Comparison of ENCODE assay signal across 25 cellular contexts in the genomic region with DNA sequence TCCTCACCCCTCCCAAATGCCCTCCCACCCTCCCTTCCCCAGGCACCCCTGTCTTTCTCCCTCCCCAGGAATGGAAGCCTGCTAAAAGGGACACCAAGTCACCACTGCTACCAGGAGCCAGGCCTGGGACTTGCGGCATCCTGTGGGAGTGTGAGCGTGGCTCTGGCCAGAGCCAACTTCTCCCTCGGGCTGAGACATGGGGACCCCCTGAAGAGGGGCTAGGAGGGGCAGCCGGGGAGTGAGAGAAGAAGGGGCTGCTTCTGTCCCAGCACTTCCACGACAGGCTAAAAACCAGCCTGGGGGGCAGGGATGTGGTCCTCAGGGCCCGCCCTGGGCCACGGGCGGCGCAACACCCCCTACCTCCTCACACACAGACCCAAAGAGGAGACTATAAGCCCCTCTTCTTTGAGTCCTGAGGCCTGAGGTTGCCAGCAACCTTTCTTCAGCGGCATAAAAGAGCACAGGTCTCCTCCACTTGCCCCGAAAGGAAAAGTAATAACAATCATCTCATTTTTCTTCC.
DNase-seq lines count a peak whose midpoint lies in the region; ATAC-seq and TF ChIP-seq lines count a peak whose summit lies in the region.
"Had no signal": no experiment of that assay in that cellular context is flagged by ENCODE, and none has a peak within 500 bp of the region (broad histone marks: within the 10 kb centered on the region; RNA-seq: fewer than 3 reads in every experiment).

No MANE protein-coding gene starts in this region.

- intact Hi-C loops in left ventricle myocardium inferior (cut with micrococcal nuclease) (no loop called here), left ventricle myocardium superior (cut with micrococcal nuclease) (no loop called here), colonic mucosa (cut with DNase I) (no loop called here), vagina (cut with DNase I) (no loop called here)

- H3K4me1 ChIP-seq in left ventricle myocardium inferior (peaks cover 93% of the 10 kb centered on the region), colonic mucosa (no peaks in the 10 kb centered on the region), vagina (peaks cover 36% of the 10 kb centered on the region)
- H3K4me1 ChIP-seq: left lung, SJCRH30 had no signal

- no peaks in the 10 kb centered on the region for H3K9me3 Mint-ChIP-seq in nephron progenitor cell
- H3K9me3 Mint-ChIP-seq in stimulated activated naive B cell treated with anti-CD40 and anti-IgM and Interleukin-4, amounts not matched to agents 10 μg/mL and 1 μg/mL and 100 μg/mL, for 72 hours, result no peaks in the 10 kb centered on the region
- H3K9me3 Mint-ChIP-seq: activated naive CD4-positive, alpha-beta T cell treated with anti-CD3 and anti-CD28 coated beads, Interleukin-2, amount 50 U/mL, for 72 hours; activated T-cell treated with anti-CD3 and anti-CD28 coated beads, Interleukin-2, amount 50 U/mL, for 72 hours; CD4-positive, alpha-beta memory T cell; stimulated activated naive CD8-positive, alpha-beta T cell treated with anti-CD3 and anti-CD28 coated beads, Interleukin-15, amount 100 ng/mL, for 72 hours had no signal

- no peaks in the 10 kb centered on the region for H3K9me3 ChIP-seq in left ventricle myocardium inferior (replicated peaks)
- no peaks in the 10 kb centered on the region for H3K9me3 ChIP-seq in colonic mucosa
- H3K9me3 ChIP-seq in vagina, result no peaks in the 10 kb centered on the region
- H3K9me3 ChIP-seq: left lung, SJCRH30, upper lobe of left lung had no signal

- H3K27ac Mint-ChIP-seq in nephron progenitor cell, result peak overlapping the region; percentile 80
- H3K27ac Mint-ChIP-seq in stimulated activated naive B cell treated with anti-CD40 and anti-IgM and Interleukin-4, amounts not matched to agents 10 μg/mL and 1 μg/mL and 100 μg/mL, for 72 hours, result no peak overlapping the region
- H3K27ac Mint-ChIP-seq: activated naive CD4-positive, alpha-beta T cell treated with anti-CD3 and anti-CD28 coated beads, Interleukin-2, amount 50 U/mL, for 72 hours; activated T-cell treated with anti-CD3 and anti-CD28 coated beads, Interleukin-2, amount 50 U/mL, for 72 hours; CD4-positive, alpha-beta memory T cell had no signal

- ATAC-seq in left ventricle myocardium superior (no peak), HG03439 (IDR thresholded peaks at IDR 0.05; ENCODE audit: unreplicated experiment) (no peak)
- no peak for ATAC-seq in stimulated activated naive B cell treated with anti-CD40 and anti-IgM and Interleukin-4, amounts not matched to agents 10 μg/mL and 1 μg/mL and 100 μg/mL, for 72 hours (replicated peaks)
- ATAC-seq: activated naive CD4-positive, alpha-beta T cell treated with anti-CD3 and anti-CD28 coated beads, Interleukin-2, amount 50 U/mL, for 72 hours; activated T-cell treated with anti-CD3 and anti-CD28 coated beads, Interleukin-2, amount 50 U/mL, for 72 hours; GM12878; stimulated activated naive CD8-positive, alpha-beta T cell treated with anti-CD3 and anti-CD28 coated beads, Interleukin-15, amount 100 ng/mL, for 72 hours had no signal

- no peaks in the 10 kb centered on the region for H3K27me3 ChIP-seq in left ventricle myocardium inferior (ENCODE audit: low read depth)
- no peaks in the 10 kb centered on the region for H3K27me3 ChIP-seq in colonic mucosa
- H3K27me3 ChIP-seq in vagina, result no peaks in the 10 kb centered on the region
- H3K27me3 ChIP-seq: left lung, SJCRH30, upper lobe of left lung had no signal

- H3K4me3 Mint-ChIP-seq in nephron progenitor cell, result no peak overlapping the region
- no peak overlapping the region for H3K4me3 Mint-ChIP-seq in stimulated activated naive B cell treated with anti-CD40 and anti-IgM and Interleukin-4, amounts not matched to agents 10 μg/mL and 1 μg/mL and 100 μg/mL, for 72 hours
- H3K4me3 Mint-ChIP-seq: activated T-cell treated with anti-CD3 and anti-CD28 coated beads, Interleukin-2, amount 50 U/mL, for 72 hours; CD4-positive, alpha-beta memory T cell; stimulated activated naive CD8-positive, alpha-beta T cell treated with anti-CD3 and anti-CD28 coated beads, Interleukin-15, amount 100 ng/mL, for 72 hours had no signal

- H3K27me3 Mint-ChIP-seq in nephron progenitor cell (ENCODE audit: low read depth, poor library complexity), result peaks cover 5% of the 10 kb centered on the region
- peaks cover 6 to 19% of the 10 kb centered on the region in 2 donors for H3K27me3 Mint-ChIP-seq in stimulated activated naive B cell treated with anti-CD40 and anti-IgM and Interleukin-4, amounts not matched to agents 10 μg/mL and 1 μg/mL and 100 μg/mL, for 72 hours

- no peak for TF ChIP-seq POLR2A in vagina (IDR thresholded peaks at IDR 0.05)

- TF ChIP-seq CTCF in left ventricle myocardium inferior (IDR thresholded peaks at IDR 0.05; ENCODE audit: borderline replicate concordance) (no peak), colonic mucosa (IDR thresholded peaks at IDR 0.05) (no peak), nephron progenitor cell (IDR thresholded peaks at IDR 0.05) (no peak), vagina (IDR thresholded peaks at IDR 0.05) (no peak)

- H3K27ac ChIP-seq in left ventricle myocardium inferior (replicated peaks) (peak overlapping the region; percentile 93), colonic mucosa (no peak overlapping the region), vagina (peak overlapping the region; percentile 39)
- H3K27ac ChIP-seq: left lung, SJCRH30, upper lobe of left lung, WERI-Rb-1 had no signal

- no peaks in the 10 kb centered on the region for H3K36me3 Mint-ChIP-seq in nephron progenitor cell (ENCODE audit: low read depth)
- no peaks in the 10 kb centered on the region for H3K36me3 Mint-ChIP-seq in stimulated activated naive B cell treated with anti-CD40 and anti-IgM and Interleukin-4, amounts not matched to agents 10 μg/mL and 1 μg/mL and 100 μg/mL, for 72 hours
- H3K36me3 Mint-ChIP-seq: activated naive CD4-positive, alpha-beta T cell treated with anti-CD3 and anti-CD28 coated beads, Interleukin-2, amount 50 U/mL, for 72 hours; CD4-positive, alpha-beta memory T cell had no signal

- peaks cover 92% of the 10 kb centered on the region for H3K4me1 Mint-ChIP-seq in nephron progenitor cell
- peaks cover 13 to 15% of the 10 kb centered on the region in 2 donors for H3K4me1 Mint-ChIP-seq in stimulated activated naive B cell treated with anti-CD40 and anti-IgM and Interleukin-4, amounts not matched to agents 10 μg/mL and 1 μg/mL and 100 μg/mL, for 72 hours
- H3K4me1 Mint-ChIP-seq: stimulated activated naive CD8-positive, alpha-beta T cell treated with anti-CD3 and anti-CD28 coated beads, Interleukin-15, amount 100 ng/mL, for 72 hours had no signal

- H3K9ac ChIP-seq in colonic mucosa (ENCODE audit: low read depth in 2 of 2, low read length in 2 of 2), result no peak overlapping the region

- H3K4me3 ChIP-seq in left ventricle myocardium inferior (no peak overlapping the region), colonic mucosa (no peak overlapping the region), vagina (no peak overlapping the region)
- H3K4me3 ChIP-seq: GM12878, left lung, SJCRH30, upper lobe of left lung had no signal

- DNase-seq in left ventricle myocardium inferior (no peak), left ventricle myocardium superior (no peak), colonic mucosa (peak; percentile 11), nephron progenitor cell (no peak), vagina (ENCODE audit: extremely low spot score in 2 of 2) (peak; percentile 64 to 67), SKM-1 (lab: John Stamatoyannopoulos, UW; ENCODE audit: unreplicated experiment) (no peak)
- no peak for DNase-seq in stimulated activated naive B cell treated with anti-CD40 and anti-IgM and Interleukin-4, amounts not matched to agents 10 μg/mL and 1 μg/mL and 100 μg/mL, for 72 hours
- DNase-seq: ACHN; activated CD4-positive, alpha-beta T cell treated with anti-CD3 and anti-CD28 coated beads, Interleukin-2, amount 50 U/mL, for 48 hours; activated T-cell treated with anti-CD3 and anti-CD28 coated beads, Interleukin-2, amount 50 U/mL, for 72 hours; CD4-positive, alpha-beta memory T cell; cortex of kidney; DMS153; foreskin melanocyte; GDM1; H7; left lung; NCI-H146; SJCRH30; stimulated activated naive CD8-positive, alpha-beta T cell treated with anti-CD3 and anti-CD28 coated beads, Interleukin-15, amount 100 ng/mL, for 72 hours; upper lobe of left lung; WERI-Rb-1 had no signal

- peaks cover 4% of the 10 kb centered on the region for H3K36me3 ChIP-seq in left ventricle myocardium inferior
- H3K36me3 ChIP-seq in colonic mucosa, result no peaks in the 10 kb centered on the region
- H3K36me3 ChIP-seq in vagina, result no peaks in the 10 kb centered on the region
- H3K36me3 ChIP-seq: left lung, SJCRH30, upper lobe of left lung, WERI-Rb-1 had no signal

Comparison
In these comparisons a context has a peak if more than half of its experiments do, and no peak if none do; other contexts are left out.
1. DNase-seq: peak in colonic mucosa (single experiment) and vagina (2 of 2); none in left ventricle myocardium inferior (single experiment), left ventricle myocardium superior (single experiment), nephron progenitor cell (single experiment), SKM-1 (single experiment) and stimulated activated naive B cell treated with anti-CD40 and anti-IgM and Interleukin-4, amounts not matched to agents 10 μg/mL and 1 μg/mL and 100 μg/mL, for 72 hours (single experiment).